In the genomic region with DNA sequence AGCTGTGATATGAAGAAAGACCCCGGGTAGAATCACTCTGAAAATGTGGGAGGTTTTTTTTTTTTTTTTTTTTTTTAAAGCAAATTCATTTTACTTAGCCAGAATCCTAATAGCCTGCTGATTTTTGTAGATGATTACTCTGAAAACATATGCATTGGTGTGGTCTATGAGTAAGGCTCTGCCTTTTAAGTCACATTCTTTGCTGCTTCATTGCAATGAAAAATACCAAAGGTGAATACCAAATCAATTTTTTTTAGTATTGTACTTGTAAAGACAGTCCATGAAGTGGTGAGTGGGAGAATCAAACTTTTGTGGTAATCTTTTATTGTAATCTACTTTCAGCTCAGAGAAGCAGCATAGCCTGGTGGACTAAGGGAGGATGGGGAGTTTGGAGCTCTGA, we compare ENCODE assay signal across 19 cellular contexts.
DNase-seq lines count a peak whose midpoint lies in the region; ATAC-seq and TF ChIP-seq lines count a peak whose summit lies in the region.
"Had no signal": no experiment of that assay in that cellular context is flagged by ENCODE, and none has a peak within 500 bp of the region (broad histone marks: within the 10 kb centered on the region; RNA-seq: fewer than 3 reads in every experiment).

No MANE protein-coding gene starts in this region.

- H2BK120ac ChIP-seq in trophoblast cell (ENCODE audit: insufficient read depth, low read length, poor library complexity), result no peak overlapping the region

- no peak for TF ChIP-seq EP300 in SK-N-SH (IDR thresholded peaks at IDR 0.05; ENCODE audit: borderline replicate concordance in 1 of 2, low read depth in 1 of 2, low read length in 1 of 2)

- H2AFZ ChIP-seq in SK-N-SH (ENCODE audit: low read depth), result no peak overlapping the region
- H2AFZ ChIP-seq in trophoblast cell (ENCODE audit: insufficient read depth, low read length, poor library complexity), result no peak overlapping the region
- H2AFZ ChIP-seq: PC-9 had no signal

- H3K9ac ChIP-seq in SK-N-SH (no peak overlapping the region), trophoblast cell (ENCODE audit: low read length) (no peak overlapping the region)

- H2AK5ac ChIP-seq in trophoblast cell (ENCODE audit: low read length), result no peak overlapping the region

- CTCF ChIA-PET in SK-N-SH (lab: Yijun Ruan, JAX), result interaction anchor here (1.0 to 1.8 kb wide), 6 partner anchors 8 to 131 kb away, joined by 3 to 4 read pairs (median 4); a partner anchor contains a TSS

- no peak overlapping the region for H3K4ac ChIP-seq in trophoblast cell (ENCODE audit: low read depth, low read length)

- no peak overlapping the region for H4K91ac ChIP-seq in trophoblast cell (ENCODE audit: low read depth, low read length)

- H3F3A ChIP-seq in SK-N-SH (replicated peaks; ENCODE audit: insufficient read depth), result peaks cover 4% of the 10 kb centered on the region

- DNase-seq in SK-N-SH (no peak), SW480 (ENCODE audit: low spot score) (peak; percentile 14), fibroblast of peridontal ligament (ENCODE audit: extremely low read depth) (peak; percentile 30), trophoblast cell (peak in 1 of 2 donors; percentile 45), RKO (ENCODE audit: low spot score) (no peak)
- no peak for DNase-seq in stimulated activated CD8-positive, alpha-beta memory T cell treated with anti-CD3 and anti-CD28 coated beads, Interleukin-4, amount 100 ng/mL, for 48 hours
- DNase-seq in activated effector memory CD4-positive, alpha-beta T cell treated with Interleukin-2 at 50 U/mL for 16 hours, result no peak
- DNase-seq: CD4-positive, alpha-beta memory T cell; KBM-7; NCI-H1048; NCI-H1436 treated with DMSO at 0.1 percent for 48 hours; NCI-H2029 treated with DMSO at 0.1 percent for 48 hours; NCI-H524; PC-9; Right ventricle myocardium superior had no signal

- peak overlapping the region; percentile 71 for H2BK5ac ChIP-seq in trophoblast cell (ENCODE audit: low read depth, low read length, poor library complexity)

- H3K79me2 ChIP-seq in SK-N-SH (ENCODE audit: insufficient read depth), result no peaks in the 10 kb centered on the region
- peaks cover 2% of the 10 kb centered on the region for H3K79me2 ChIP-seq in trophoblast cell (ENCODE audit: control insufficient read depth, insufficient read depth, low read length, poor library complexity)

- 37% methylated on average over 1 of the region's 1 CpG for WGBS in SK-N-SH (ENCODE audit: low lambda C conversion rate)
- WGBS in trophoblast cell (ENCODE audit: extremely low coverage, insufficient coverage, insufficient read length), result no CpG with 5 or more reads among the region's 1 CpG

- H3K4me2 ChIP-seq in SK-N-SH, result no peak overlapping the region
- H3K4me2 ChIP-seq in trophoblast cell (ENCODE audit: low read length), result no peak overlapping the region
- H3K4me2 ChIP-seq: PC-9 had no signal

- H3K79me1 ChIP-seq in trophoblast cell (ENCODE audit: low read length), result peaks cover 13% of the 10 kb centered on the region

- POLR2A ChIA-PET in SK-N-SH (lab: Yijun Ruan, JAX), result no interaction called here

- no peak overlapping the region for H3K14ac ChIP-seq in trophoblast cell (ENCODE audit: low read length)

- no peak overlapping the region for H3K18ac ChIP-seq in trophoblast cell (ENCODE audit: low read length)

- peaks cover 3 to 10% of the 10 kb centered on the region in 2 experiments; a peak in 3 of 4 replicates for H3K4me1 ChIP-seq in SK-N-SH (ENCODE audit: control insufficient read depth in 1 of 2, insufficient read depth in 2 of 2, low read depth in 1 of 2, low read length in 1 of 2)
- peaks cover 6 to 13% of the 10 kb centered on the region in 2 experiments for H3K4me1 ChIP-seq in trophoblast cell (ENCODE audit: control insufficient read depth in 1 of 2, insufficient read depth in 2 of 2, low read length in 2 of 2)
- H3K4me1 ChIP-seq: HAP-1 had no signal

- no peaks in the 10 kb centered on the region for H3K9me2 ChIP-seq in SK-N-SH

- H3K27me3 ChIP-seq in SK-N-SH (ENCODE audit: insufficient read depth) (no peaks in the 10 kb centered on the region), trophoblast cell (ENCODE audit: insufficient read depth, low read length) (no peaks in the 10 kb centered on the region)

- H3K9me3 ChIP-seq in SK-N-SH, result no peaks in the 10 kb centered on the region
- no peaks in the 10 kb centered on the region for H3K9me3 ChIP-seq in trophoblast cell (ENCODE audit: insufficient read depth, low read depth, low read length)
- H3K9me3 ChIP-seq: HAP-1 had no signal

- no peak overlapping the region for H3K23ac ChIP-seq in trophoblast cell (ENCODE audit: low read length)

- no peak for TF ChIP-seq RAD21 in SK-N-SH (IDR thresholded peaks at IDR 0.05; ENCODE audit: low read length)

- peak; percentile 25 for ATAC-seq in SK-N-SH treated with all-trans-retinoic acid at 6 μM for 48 hours

- H3K36me3 ChIP-seq in SK-N-SH (replicated peaks in 1 of 2; ENCODE audit: control insufficient read depth in 1 of 2, insufficient read depth in 2 of 2, low read length in 1 of 2) (no peaks in the 10 kb centered on the region), trophoblast cell (ENCODE audit: control insufficient read depth in 1 of 2, insufficient read depth in 2 of 2, low read length in 2 of 2) (peaks cover 0 to 1% of the 10 kb centered on the region in 2 experiments)
- H3K36me3 ChIP-seq: HAP-1 had no signal

- H3K27ac ChIP-seq in SK-N-SH (ENCODE audit: low read depth in 2 of 2, low read length in 1 of 2), result no peak overlapping the region
- H3K27ac ChIP-seq in trophoblast cell (ENCODE audit: low read depth, low read length), result peak overlapping the region; percentile 92
- H3K27ac ChIP-seq: 22Rv1, HL-60, PC-9 had no signal

- H2BK12ac ChIP-seq in trophoblast cell (ENCODE audit: low read length), result no peak overlapping the region

- H4K8ac ChIP-seq in trophoblast cell (ENCODE audit: low read depth, low read length), result no peak overlapping the region

- no peak overlapping the region for H4K12ac ChIP-seq in trophoblast cell (ENCODE audit: low read depth, low read length)

- H4K20me1 ChIP-seq in SK-N-SH (ENCODE audit: insufficient read depth), result no peaks in the 10 kb centered on the region

- H3K4me3 ChIP-seq in SK-N-SH (ENCODE audit: low read depth in 2 of 2, low read length in 1 of 2), result no peak overlapping the region
- no peak overlapping the region for H3K4me3 ChIP-seq in trophoblast cell (ENCODE audit: low read depth, low read length)
- H3K4me3 ChIP-seq: HAP-1, PC-9 had no signal

- no peak for TF ChIP-seq CTCF in SK-N-SH (IDR thresholded peaks at IDR 0.05)

TF ChIP-seq in SK-N-SH treated with all-trans-retinoic acid at 6 μM for 48 hours, 23 proteins besides CTCF, POLR2A, EP300 and RAD21:
- TF ChIP-seq ISL1 (CRISPR knock-in tag; IDR thresholded peaks at IDR 0.05) (peak; percentile 11; the same call in 1 of the 2 replicates), TCF4 (CRISPR knock-in tag; IDR thresholded peaks at IDR 0.05; ENCODE audit: borderline replicate concordance) (no peak), ARNTL (CRISPR knock-in tag; IDR thresholded peaks at IDR 0.05; ENCODE audit: borderline replicate concordance, low read depth) (no peak)

TF ChIP-seq in SK-N-SH, 30 proteins besides CTCF, POLR2A, EP300 and RAD21:
- no peak for TF ChIP-seq SMC3 (IDR thresholded peaks at IDR 0.05; ENCODE audit: low read depth, low read length)

Comparison
In these comparisons a context has a peak if more than half of its experiments do, and no peak if none do; other contexts are left out.
1. DNase-seq: peak in SW480 (single experiment) and fibroblast of peridontal ligament (single experiment); none in SK-N-SH (single experiment), stimulated activated CD8-positive, alpha-beta memory T cell treated with anti-CD3 and anti-CD28 coated beads, Interleukin-4, amount 100 ng/mL, for 48 hours (single experiment), activated effector memory CD4-positive, alpha-beta T cell treated with Interleukin-2 at 50 U/mL for 16 hours (single experiment) and RKO (single experiment).